In genomic region chr9:107707419-107707837, GRCh38 we compare ENCODE assay signal across 15 cellular contexts.
DNase-seq lines count a peak whose midpoint lies in the region; ATAC-seq, FAIRE-seq and TF ChIP-seq lines count a peak whose summit lies in the region.
"Had no signal": no experiment of that assay in that cellular context is flagged by ENCODE, and none has a peak within 500 bp of the region (broad histone marks: within the 10 kb centered on the region; RNA-seq: fewer than 3 reads in every experiment).

No MANE protein-coding gene starts in this region.

- H3K4ac ChIP-seq in trophoblast cell (ENCODE audit: low read depth, low read length), result no peak overlapping the region

- H2AFZ ChIP-seq in fibroblast of lung (ENCODE audit: low read length) (no peak overlapping the region), trophoblast cell (ENCODE audit: insufficient read depth, low read length, poor library complexity) (no peak overlapping the region)

- H2AK5ac ChIP-seq in trophoblast cell (ENCODE audit: low read length), result no peak overlapping the region

- H3K27me3 Mint-ChIP-seq in activated T-helper 1 cell treated with anti-CD3 and anti-CD28 coated beads, Interleukin-12 subunit alpha, Interleukin-12 subunit beta, Interleukin-2, Interleukin-4 antibody, amounts not matched to agents 30 ng/mL and 10 ng/mL and 1 ng/mL, durations not matched to agents 14 hours and 24 hours and 36 hours (ENCODE audit: insufficient read depth), result no peaks in the 10 kb centered on the region
- H3K27me3 Mint-ChIP-seq: activated CD4-positive, alpha-beta memory T cell treated with anti-CD3 and anti-CD28 coated beads for 36 hours had no signal

- no peaks in the 10 kb centered on the region for H3K9me3 Mint-ChIP-seq in activated T-helper 1 cell treated with anti-CD3 and anti-CD28 coated beads, Interleukin-12 subunit alpha, Interleukin-12 subunit beta, Interleukin-2, Interleukin-4 antibody, amounts not matched to agents 30 ng/mL and 10 ng/mL and 1 ng/mL, durations not matched to agents 14 hours and 24 hours and 36 hours

- no peak for ATAC-seq in GM18517 (IDR thresholded peaks at IDR 0.05; ENCODE audit: unreplicated experiment)

- H3K36me3 ChIP-seq in fibroblast of lung (ENCODE audit: control insufficient read depth, insufficient read depth, low read length), result no peaks in the 10 kb centered on the region
- no peaks in the 10 kb centered on the region for H3K36me3 ChIP-seq in trophoblast cell (ENCODE audit: control insufficient read depth in 1 of 2, insufficient read depth in 2 of 2, low read length in 2 of 2)
- H3K36me3 ChIP-seq in kidney (ENCODE audit: control insufficient read depth in 1 of 2, insufficient read depth in 2 of 2, low read length in 2 of 2), result no peaks in the 10 kb centered on the region
- H3K36me3 ChIP-seq: vagina had no signal

- no peak overlapping the region for H3K4me3 Mint-ChIP-seq in activated T-helper 1 cell treated with anti-CD3 and anti-CD28 coated beads, Interleukin-12 subunit alpha, Interleukin-12 subunit beta, Interleukin-2, Interleukin-4 antibody, amounts not matched to agents 30 ng/mL and 10 ng/mL and 1 ng/mL, durations not matched to agents 14 hours and 24 hours and 36 hours
- H3K4me3 Mint-ChIP-seq: activated CD4-positive, alpha-beta memory T cell treated with anti-CD3 and anti-CD28 coated beads for 36 hours had no signal

- H3K9me3 ChIP-seq in fibroblast of lung (ENCODE audit: control insufficient read depth, insufficient read depth, low read depth, low read length) (no peaks in the 10 kb centered on the region), trophoblast cell (ENCODE audit: insufficient read depth, low read depth, low read length) (no peaks in the 10 kb centered on the region), kidney (ENCODE audit: control insufficient read depth in 1 of 2, low read length in 2 of 2) (no peaks in the 10 kb centered on the region)
- H3K9me3 ChIP-seq: vagina had no signal

- intact Hi-C loops in kidney (cut with DNase I), result no loop called here
- intact Hi-C loops in activated T-helper 1 cell treated with anti-CD3 and anti-CD28 coated beads, Interleukin-12 subunit alpha, Interleukin-12 subunit beta, Interleukin-2, Interleukin-4 antibody, amounts not matched to agents 30 ng/mL and 10 ng/mL and 1 ng/mL, durations not matched to agents 14 hours and 24 hours and 36 hours (cut with micrococcal nuclease), result no loop called here

- H3K4me3 ChIP-seq in fibroblast of lung (replicated peaks in 1 of 4; ENCODE audit: control extremely low read depth in 1 of 4, insufficient read depth in 1 of 4, low read depth in 3 of 4, low read length in 4 of 4), result no peak overlapping the region
- H3K4me3 ChIP-seq in trophoblast cell (ENCODE audit: low read depth, low read length), result no peak overlapping the region
- no peak overlapping the region for H3K4me3 ChIP-seq in kidney (ENCODE audit: low read length in 2 of 2)
- H3K4me3 ChIP-seq: vagina had no signal

- H4K12ac ChIP-seq in trophoblast cell (ENCODE audit: low read depth, low read length), result no peak overlapping the region

- no peak overlapping the region for H3K18ac ChIP-seq in trophoblast cell (ENCODE audit: low read length)

- no peak overlapping the region for H2BK12ac ChIP-seq in trophoblast cell (ENCODE audit: low read length)

- no peak overlapping the region for H3K9ac ChIP-seq in fibroblast of lung (ENCODE audit: insufficient read depth, low read length)
- H3K9ac ChIP-seq in trophoblast cell (ENCODE audit: low read length), result no peak overlapping the region
- no peak overlapping the region for H3K9ac ChIP-seq in kidney (ENCODE audit: low read length in 2 of 2)

- H3K4me1 ChIP-seq in fibroblast of lung (ENCODE audit: control insufficient read depth, extremely low read depth, insufficient read depth, low read length), result peaks cover 18% of the 10 kb centered on the region
- no peaks in the 10 kb centered on the region for H3K4me1 ChIP-seq in trophoblast cell (ENCODE audit: control insufficient read depth in 1 of 2, insufficient read depth in 2 of 2, low read length in 2 of 2)
- peaks cover 0 to 3% of the 10 kb centered on the region in 2 donors for H3K4me1 ChIP-seq in kidney (ENCODE audit: control insufficient read depth in 1 of 2, insufficient read depth in 1 of 2, low read depth in 1 of 2, low read length in 2 of 2)

- H3K79me2 ChIP-seq in fibroblast of lung (ENCODE audit: control insufficient read depth, insufficient read depth, low read length) (no peaks in the 10 kb centered on the region), trophoblast cell (ENCODE audit: control insufficient read depth, insufficient read depth, low read length, poor library complexity) (no peaks in the 10 kb centered on the region)

- H4K8ac ChIP-seq in trophoblast cell (ENCODE audit: low read depth, low read length), result no peak overlapping the region

- H4K20me1 ChIP-seq in fibroblast of lung (ENCODE audit: control insufficient read depth, extremely low read depth, insufficient read depth, low read length), result no peaks in the 10 kb centered on the region

- H3K36me3 Mint-ChIP-seq in activated T-helper 1 cell treated with anti-CD3 and anti-CD28 coated beads, Interleukin-12 subunit alpha, Interleukin-12 subunit beta, Interleukin-2, Interleukin-4 antibody, amounts not matched to agents 30 ng/mL and 10 ng/mL and 1 ng/mL, durations not matched to agents 14 hours and 24 hours and 36 hours (ENCODE audit: low read depth), result no peaks in the 10 kb centered on the region
- H3K36me3 Mint-ChIP-seq: activated CD4-positive, alpha-beta memory T cell treated with anti-CD3 and anti-CD28 coated beads for 36 hours had no signal

- peak; percentile 97 for DNase-seq in EL
- DNase-seq in RPMI7951 (ENCODE audit: low read depth), result peak; percentile 99
- DNase-seq in fibroblast of lung (ENCODE audit: low read depth in 2 of 2), result peak; percentile 94 to 98
- DNase-seq in trophoblast cell, result peak; percentile 54 to 70
- no peak for DNase-seq in superior temporal gyrus (ENCODE audit: extremely low spot score)
- DNase-seq in kidney, result no peak
- no peak for DNase-seq in activated T-helper 1 cell treated with anti-CD3 and anti-CD28 coated beads, Interleukin-12 subunit alpha, Interleukin-12 subunit beta, Interleukin-2, Interleukin-4 antibody, amounts not matched to agents 30 ng/mL and 10 ng/mL and 1 ng/mL, durations not matched to agents 14 hours and 24 hours and 36 hours (ENCODE audit: low spot score)
- DNase-seq: activated CD4-positive, alpha-beta memory T cell treated with anti-CD3 and anti-CD28 coated beads for 36 hours; activated naive CD4-positive, alpha-beta T cell treated with anti-CD3 and anti-CD28 coated beads, Interleukin-2, amount 50 U/mL, for 16 hours; DMS 273 treated with DMSO at 0.1 percent for 48 hours; NCI-H1105; NCI-H82; stimulated activated CD4-positive, alpha-beta T cell treated with anti-CD3 and anti-CD28 coated beads, Interleukin-12 subunit alpha, Interleukin-12 subunit beta, amount 100 ng/mL, for 4 hours had no signal

- H2BK120ac ChIP-seq in trophoblast cell (ENCODE audit: insufficient read depth, low read length, poor library complexity), result no peak overlapping the region

- H3K27me3 ChIP-seq in fibroblast of lung (ENCODE audit: control insufficient read depth, insufficient read depth, low read length), result no peaks in the 10 kb centered on the region
- H3K27me3 ChIP-seq in trophoblast cell (ENCODE audit: insufficient read depth, low read length), result no peaks in the 10 kb centered on the region
- H3K27me3 ChIP-seq: vagina had no signal

- no peak overlapping the region for H3K27ac Mint-ChIP-seq in activated T-helper 1 cell treated with anti-CD3 and anti-CD28 coated beads, Interleukin-12 subunit alpha, Interleukin-12 subunit beta, Interleukin-2, Interleukin-4 antibody, amounts not matched to agents 30 ng/mL and 10 ng/mL and 1 ng/mL, durations not matched to agents 14 hours and 24 hours and 36 hours
- H3K27ac Mint-ChIP-seq: activated CD4-positive, alpha-beta memory T cell treated with anti-CD3 and anti-CD28 coated beads for 36 hours had no signal

- TF ChIP-seq CTCF in fibroblast of lung (conservative IDR thresholded peaks at IDR 0.05 in 1 of 2, IDR thresholded peaks at IDR 0.05 in 1 of 2; ENCODE audit: low read depth in 1 of 2, low read length in 2 of 2) (no peak), kidney (IDR thresholded peaks at IDR 0.05; ENCODE audit: borderline replicate concordance, extremely low read depth, insufficient read depth) (no peak)

- no peaks in the 10 kb centered on the region for H3K4me1 Mint-ChIP-seq in activated T-helper 1 cell treated with anti-CD3 and anti-CD28 coated beads, Interleukin-12 subunit alpha, Interleukin-12 subunit beta, Interleukin-2, Interleukin-4 antibody, amounts not matched to agents 30 ng/mL and 10 ng/mL and 1 ng/mL, durations not matched to agents 14 hours and 24 hours and 36 hours (ENCODE audit: low read depth)

- H3K4me2 ChIP-seq in fibroblast of lung (ENCODE audit: extremely low read depth, insufficient read depth, low read length) (no peak overlapping the region), trophoblast cell (ENCODE audit: low read length) (no peak overlapping the region)

- no peak overlapping the region for H3K23ac ChIP-seq in trophoblast cell (ENCODE audit: low read length)

- H2BK5ac ChIP-seq in trophoblast cell (ENCODE audit: low read depth, low read length, poor library complexity), result no peak overlapping the region

- no CpG with 5 or more reads among the region's 6 CpGs for WGBS in trophoblast cell (ENCODE audit: extremely low coverage, insufficient coverage, insufficient read length)

- H3K27ac ChIP-seq in fibroblast of lung (ENCODE audit: insufficient read depth, low read length) (peak overlapping the region; percentile 18), trophoblast cell (ENCODE audit: low read depth, low read length) (no peak overlapping the region), kidney (ENCODE audit: low read depth in 2 of 2, low read length in 2 of 2) (no peak overlapping the region)
- H3K27ac ChIP-seq: vagina had no signal

- H3K14ac ChIP-seq in trophoblast cell (ENCODE audit: low read length), result no peak overlapping the region

- H4K91ac ChIP-seq in trophoblast cell (ENCODE audit: low read depth, low read length), result no peak overlapping the region

- no peaks in the 10 kb centered on the region for H3K79me1 ChIP-seq in trophoblast cell (ENCODE audit: low read length)

- no peak for FAIRE-seq in kidney (lab: Jason Lieb, UNC)

Comparison
In these comparisons a context has a peak if more than half of its experiments do, and no peak if none do; other contexts are left out.
1. DNase-seq: peak in EL (single experiment), RPMI7951 (single experiment), fibroblast of lung (2 of 2) and trophoblast cell (2 of 2); none in superior temporal gyrus (single experiment), kidney (single experiment) and activated T-helper 1 cell treated with anti-CD3 and anti-CD28 coated beads, Interleukin-12 subunit alpha, Interleukin-12 subunit beta, Interleukin-2, Interleukin-4 antibody, amounts not matched to agents 30 ng/mL and 10 ng/mL and 1 ng/mL, durations not matched to agents 14 hours and 24 hours and 36 hours (single experiment).